In genomic region chr5:92496545-92496944, GRCh38 we compare ENCODE assay signal across 33 cellular contexts.
"Had no signal": no experiment of that assay in that cellular context is flagged by ENCODE, and none has a peak within 500 bp of the region (broad histone marks: within the 10 kb centered on the region; RNA-seq: fewer than 3 reads in every experiment).

No MANE protein-coding gene starts in this region.

- H3K27me3 ChIP-seq: adrenal gland, ascending aorta, body of pancreas, brain microvascular endothelial cell, breast epithelium, cardiac muscle cell had no signal

- FAIRE-seq: astrocyte, bronchial epithelial cell had no signal

- H3K36me3 ChIP-seq: adrenal gland, ascending aorta, brain microvascular endothelial cell, breast epithelium, cardiac muscle cell had no signal

- ATAC-seq: activated naive CD4-positive, alpha-beta T cell treated with anti-CD3 and anti-CD28 coated beads, Interleukin-2, amount 50 U/mL, for 72 hours; activated naive CD8-positive, alpha-beta T cell treated with anti-CD3 and anti-CD28 coated beads, Interleukin-2, amount 50 U/mL, for 24 hours; activated T-cell treated with anti-CD3 and anti-CD28 coated beads, Interleukin-2, amount 50 U/mL, for 4 hours; activated T-cell treated with anti-CD3 and anti-CD28 coated beads, Interleukin-2, amount 50 U/mL, for 72 hours; activated T-helper 17 cell treated with anti-CD3 and anti-CD28 coated beads, Interleukin-2, amount 50 U/mL, for 72 hours; body of pancreas had no signal

- DNase-seq: activated effector memory CD4-positive, alpha-beta T cell treated with anti-CD3 and anti-CD28 coated beads, Interleukin-2, amount 50 U/mL, for 16 hours; activated effector memory CD4-positive, alpha-beta T cell treated with Interleukin-2 at 50 U/mL for 16 hours; activated gamma-delta T cell; activated gamma-delta T cell treated with Interleukin-2 at 50 U/mL for 16 hours; activated naive CD4-positive, alpha-beta T cell; activated naive CD4-positive, alpha-beta T cell treated with anti-CD3 and anti-CD28 coated beads for 36 hours; activated naive CD4-positive, alpha-beta T cell treated with anti-CD3 and anti-CD28 coated beads, Interleukin-2, amount 10 ng/mL, durations not matched to agents 7 days and 5 days; activated naive CD4-positive, alpha-beta T cell treated with anti-CD3 and anti-CD28 coated beads, Interleukin-2, amount 50 U/mL, for 16 hours; activated naive CD4-positive, alpha-beta T cell treated with Interleukin-2 at 50 U/mL for 16 hours; activated naive CD8-positive, alpha-beta T cell treated with anti-CD3 and anti-CD28 coated beads for 36 hours; activated naive CD8-positive, alpha-beta T cell treated with anti-CD3 and anti-CD28 coated beads, Interleukin-2, amount 10 ng/mL, durations not matched to agents 7 days and 5 days; activated naive CD8-positive, alpha-beta T cell treated with anti-CD3 and anti-CD28 coated beads, Interleukin-2, amount 50 U/mL, for 24 hours; activated T-cell treated with anti-CD3 and anti-CD28 coated beads, Interleukin-2, amount 50 U/mL, for 24 hours; activated T-cell treated with anti-CD3 and anti-CD28 coated beads, Interleukin-2, amount 50 U/mL, for 4 hours; activated T-cell treated with anti-CD3 and anti-CD28 coated beads, Interleukin-2, amount 50 U/mL, for 48 hours; activated T-cell treated with anti-CD3 and anti-CD28 coated beads, Interleukin-2, amount 50 U/mL, for 72 hours; adrenal gland; amniotic stem cell; amygdala; anterior cingulate cortex; aorta; body of pancreas; brain microvascular endothelial cell; caudate nucleus; central memory CD4-positive, alpha-beta T cell; cerebellar nuclear complex had no signal

- H3K27ac ChIP-seq: adrenal gland, ascending aorta, body of pancreas, brain microvascular endothelial cell, breast epithelium, cardiac muscle cell had no signal

- H3K4me3 ChIP-seq: adrenal gland, ascending aorta, body of pancreas, breast epithelium, cardiac muscle cell had no signal

- H3K9me3 ChIP-seq: adrenal gland, ascending aorta, body of pancreas, breast epithelium had no signal

- H3K4me1 ChIP-seq: adrenal gland, ascending aorta, body of pancreas, breast epithelium had no signal
